ENCODE assay signal across 10 cellular contexts in the genomic region with DNA sequence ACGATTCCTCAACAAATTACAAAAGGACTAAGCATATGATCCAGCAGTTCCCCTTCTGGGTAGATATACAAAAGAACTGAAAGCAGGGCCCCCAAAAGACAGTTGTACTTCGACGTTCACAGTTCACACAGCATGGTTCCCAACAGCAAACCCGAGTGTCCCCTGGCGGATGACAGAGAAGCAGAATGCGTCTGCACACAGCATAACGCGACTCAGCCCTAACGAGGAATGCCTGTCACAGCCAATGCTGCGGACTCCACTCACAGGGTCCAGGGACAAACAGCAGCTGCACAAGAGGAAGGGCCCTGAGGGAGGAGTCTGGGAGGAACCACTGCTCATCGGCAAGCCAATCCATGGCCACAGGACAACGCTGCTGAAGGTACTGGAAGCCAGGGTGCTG.
DNase-seq lines count a peak whose midpoint lies in the region; TF ChIP-seq lines count a peak whose summit lies in the region.
"Had no signal": no experiment of that assay in that cellular context is flagged by ENCODE, and none has a peak within 500 bp of the region (broad histone marks: within the 10 kb centered on the region; RNA-seq: fewer than 3 reads in every experiment).

No MANE protein-coding gene starts in this region.

- intact Hi-C loops in transverse colon (cut with DNase I; ENCODE audit: low total_unique reads) (no loop called here), colonic mucosa (cut with DNase I) (no loop called here)

- H3K36me3 Mint-ChIP-seq in CD8-positive, alpha-beta memory T cell: peaks cover 0 to 36% (median 0%) of the 10 kb centered on the region in 3 donors

- H3K9ac ChIP-seq in duodenal mucosa (ENCODE audit: low read depth in 1 of 2, low read length in 2 of 2) (no peak overlapping the region), neural cell (ENCODE audit: low read length) (peak overlapping the region; percentile 31), colonic mucosa (ENCODE audit: low read depth in 2 of 2, low read length in 2 of 2) (peak overlapping the region in 1 of 2 donors; percentile 14)

- H3K4me1 Mint-ChIP-seq in CD8-positive, alpha-beta memory T cell: peaks cover 86 to 94% (median 94%) of the 10 kb centered on the region in 3 donors

- no peaks in the 10 kb centered on the region for H3F3A ChIP-seq in neural cell (ENCODE audit: insufficient read depth, low read length, poor library complexity, severe bottlenecking)

- H3K27me3 ChIP-seq in CD8-positive, alpha-beta memory T cell (ENCODE audit: insufficient read depth, low read length, poor library complexity, severe bottlenecking): no peaks in the 10 kb centered on the region
- no peaks in the 10 kb centered on the region for H3K27me3 ChIP-seq in duodenal mucosa (ENCODE audit: control insufficient read depth in 1 of 2, insufficient read depth in 2 of 2, low read length in 2 of 2)
- H3K27me3 ChIP-seq in neural cell (ENCODE audit: insufficient read depth, low read depth, low read length): no peaks in the 10 kb centered on the region
- H3K27me3 ChIP-seq in HAP-1 (ENCODE audit: low read depth): no peaks in the 10 kb centered on the region
- H3K27me3 ChIP-seq in transverse colon: no peaks in the 10 kb centered on the region
- no peaks in the 10 kb centered on the region for H3K27me3 ChIP-seq in colonic mucosa

- 70 to 83% methylated on average over 3 to 12 of the region's 12 CpGs for WGBS in transverse colon (ENCODE audit: low coverage in 1 of 2), 2 donors

- TF ChIP-seq RAD21 in neural cell (conservative IDR thresholded peaks at IDR 0.05): peak; percentile 27

- H4K20me1 ChIP-seq in neural cell (ENCODE audit: insufficient read depth): no peaks in the 10 kb centered on the region

- no peaks in the 10 kb centered on the region for H3K9me3 ChIP-seq in CD8-positive, alpha-beta memory T cell (ENCODE audit: low read length)
- H3K9me3 ChIP-seq in duodenal mucosa (ENCODE audit: control insufficient read depth in 1 of 2, low read length in 2 of 2): no peaks in the 10 kb centered on the region
- no peaks in the 10 kb centered on the region for H3K9me3 ChIP-seq in neural cell (ENCODE audit: low read length)
- no peaks in the 10 kb centered on the region for H3K9me3 ChIP-seq in HAP-1
- H3K9me3 ChIP-seq in transverse colon: no peaks in the 10 kb centered on the region
- no peaks in the 10 kb centered on the region for H3K9me3 ChIP-seq in colonic mucosa

- CTCF ChIA-PET in CD8-positive, alpha-beta memory T cell (lab: Charles Lee): interaction anchor here (1.0 to 1.4 kb wide), 3 partner anchors 16 to 118 kb away, joined by 3 to 5 read pairs (median 3); no protein-coding TSS in a partner anchor

- H3K27ac Mint-ChIP-seq in CD8-positive, alpha-beta memory T cell: peak overlapping the region; percentile 64 to 95 (median 88)

- H2AFZ ChIP-seq in neural cell (ENCODE audit: low read depth, low read length): no peak overlapping the region

- no peaks in the 10 kb centered on the region for H3K9me2 ChIP-seq in neural cell (ENCODE audit: insufficient read depth, low read length)

- POLR2A ChIA-PET in CD8-positive, alpha-beta memory T cell (lab: Charles Lee): interaction anchor here (1.0 kb wide), 1 partner anchor 150 kb away, joined by 3 read pairs; no protein-coding TSS in a partner anchor

- no peak for TF ChIP-seq EP300 in neural cell (conservative IDR thresholded peaks at IDR 0.05; ENCODE audit: poor library complexity, severe bottlenecking)
- TF ChIP-seq EP300 in transverse colon (IDR thresholded peaks at IDR 0.05; ENCODE audit: low read depth): no peak

- H3K4me2 ChIP-seq in neural cell (ENCODE audit: low read length): peak overlapping the region; percentile 6

- TF ChIP-seq POLR2A in transverse colon (IDR thresholded peaks at IDR 0.05): no peak

- H3K36me3 ChIP-seq in CD8-positive, alpha-beta memory T cell (ENCODE audit: insufficient read depth, low read length): no peaks in the 10 kb centered on the region
- H3K36me3 ChIP-seq in duodenal mucosa (ENCODE audit: control insufficient read depth in 1 of 2, insufficient read depth in 2 of 2, low read length in 2 of 2): peaks cover 0 to 11% of the 10 kb centered on the region in 2 donors
- no peaks in the 10 kb centered on the region for H3K36me3 ChIP-seq in neural cell (ENCODE audit: insufficient read depth, low read length)
- peaks cover 20% of the 10 kb centered on the region for H3K36me3 ChIP-seq in HAP-1 (replicated peaks)
- H3K36me3 ChIP-seq in transverse colon: no peaks in the 10 kb centered on the region
- H3K36me3 ChIP-seq in colonic mucosa: no peaks in the 10 kb centered on the region

- peak overlapping the region; percentile 53 to 93 (median 82) for H3K4me3 Mint-ChIP-seq in CD8-positive, alpha-beta memory T cell

- TF ChIP-seq CTCF in neural cell (IDR thresholded peaks at IDR 0.05; ENCODE audit: poor library complexity, severe bottlenecking): no peak
- no peak for TF ChIP-seq CTCF in transverse colon (IDR thresholded peaks at IDR 0.05)
- TF ChIP-seq CTCF in colonic mucosa (IDR thresholded peaks at IDR 0.05): no peak

- no peaks in the 10 kb centered on the region for H3K9me3 Mint-ChIP-seq in CD8-positive, alpha-beta memory T cell

- H3K4me1 ChIP-seq in CD8-positive, alpha-beta memory T cell (ENCODE audit: insufficient read depth, low read length): peaks cover 85% of the 10 kb centered on the region
- peaks cover 74 to 76% of the 10 kb centered on the region in 2 donors for H3K4me1 ChIP-seq in duodenal mucosa (ENCODE audit: control insufficient read depth in 1 of 2, insufficient read depth in 2 of 2, low read length in 2 of 2)
- no peaks in the 10 kb centered on the region for H3K4me1 ChIP-seq in HAP-1
- H3K4me1 ChIP-seq in transverse colon: peaks cover 23 to 93% (median 66%) of the 10 kb centered on the region in 4 donors
- H3K4me1 ChIP-seq in colonic mucosa: peaks cover 39% of the 10 kb centered on the region

- peaks cover 53% of the 10 kb centered on the region for H3K79me2 ChIP-seq in neural cell (replicated peaks; ENCODE audit: insufficient read depth, low read length)

- in situ Hi-C loops in HAP-1 (cut with MboI; ENCODE audit: low sequenced_read_pairs): loop anchor here (25.0 kb wide), 1 partner anchor 95 kb away; no protein-coding TSS in a partner anchor
- in situ Hi-C loops in transverse colon (cut with MboI; ENCODE audit: low pct_ligation_motif_present in 1 of 4, low pct_unique_long_range_greater_than_20kb in 1 of 4, low sequenced_read_pairs in 3 of 4): no loop called here

- no peak for DNase-seq in CD8-positive, alpha-beta memory T cell
- peak; percentile 45 to 62 for DNase-seq in NOMO-1 (lab: John Stamatoyannopoulos, UW; ENCODE audit: unreplicated experiment in 2 of 2)
- no peak for DNase-seq in effector CD4-positive, alpha-beta T cell
- DNase-seq in HAP-1 (ENCODE audit: low spot score in 2 of 2): no peak
- DNase-seq in transverse colon: no peak
- no peak for DNase-seq in colonic mucosa
- DNase-seq: NCI-H1417 had no signal

- H3K27ac ChIP-seq in CD8-positive, alpha-beta memory T cell (ENCODE audit: low read depth, low read length): peak overlapping the region; percentile 40
- H3K27ac ChIP-seq in duodenal mucosa (ENCODE audit: low read depth, low read length) (no peak overlapping the region), neural cell (ENCODE audit: low read length) (peak overlapping the region; percentile 31), transverse colon (peak overlapping the region in 1 of 4 donors; percentile 0), colonic mucosa (no peak overlapping the region)

- H3K27me3 Mint-ChIP-seq in CD8-positive, alpha-beta memory T cell: peaks cover 0 to 2% of the 10 kb centered on the region in 2 donors

- peak overlapping the region; percentile 10 for H3K4me3 ChIP-seq in CD8-positive, alpha-beta memory T cell (ENCODE audit: low read length)
- H3K4me3 ChIP-seq in duodenal mucosa (ENCODE audit: low read depth in 1 of 2, low read length in 2 of 2) (peak overlapping the region; percentile 4 to 42), neural cell (ENCODE audit: low read length) (peak overlapping the region; percentile 38), HAP-1 (no peak overlapping the region), transverse colon (no peak overlapping the region), colonic mucosa (no peak overlapping the region)
- H3K4me3 ChIP-seq: skin epidermis had no signal

TF ChIP-seq in neural cell, 6 proteins besides CTCF, POLR2A, EP300 and RAD21:
- peak; percentile 36 for TF ChIP-seq MXI1 (conservative IDR thresholded peaks at IDR 0.05; ENCODE audit: poor library complexity, severe bottlenecking)
- TF ChIP-seq EZH2 (IDR thresholded peaks at IDR 0.05; ENCODE audit: borderline replicate concordance, insufficient read depth, low read length, poor library complexity, severe bottlenecking): no peak
- TF ChIP-seq SMC3 (conservative IDR thresholded peaks at IDR 0.05; ENCODE audit: poor library complexity): peak; percentile 13
- TF ChIP-seq TAF1 (IDR thresholded peaks at IDR 0.05; ENCODE audit: low read depth): no peak
- TF ChIP-seq REST (IDR thresholded peaks at IDR 0.05; ENCODE audit: borderline replicate concordance): no peak
- TF ChIP-seq POLR2AphosphoS5 (IDR thresholded peaks at IDR 0.05): peak; percentile 49

Comparison
In these comparisons a context has a peak if more than half of its experiments do, and no peak if none do; other contexts are left out.
1. DNase-seq: peak in NOMO-1 (2 of 2); none in CD8-positive, alpha-beta memory T cell (0 of 5), effector CD4-positive, alpha-beta T cell (single experiment), HAP-1 (0 of 2), transverse colon (single experiment) and colonic mucosa (single experiment).
2. H3K27ac ChIP-seq: peak in CD8-positive, alpha-beta memory T cell (single experiment) and neural cell (single experiment); none in duodenal mucosa (single experiment) and colonic mucosa (single experiment).
3. H3K4me3 ChIP-seq: peak in CD8-positive, alpha-beta memory T cell (single experiment), duodenal mucosa (2 of 2) and neural cell (single experiment); none in HAP-1 (single experiment), transverse colon (0 of 4) and colonic mucosa (single experiment).